Comparison of ENCODE assay signal across 10 cellular contexts in genomic region chr1:160646192-160646591, GRCh38. TPM values are rescaled to one million over a fixed set of nuclear protein-coding genes. Genes with fewer than 3 reads are reported as not detected.
DNase-seq lines count a peak whose midpoint lies in the region; ATAC-seq and TF ChIP-seq lines count a peak whose summit lies in the region.
"Had no signal": no experiment of that assay in that cellular context is flagged by ENCODE, and none has a peak within 500 bp of the region (broad histone marks: within the 10 kb centered on the region; RNA-seq: fewer than 3 reads in every experiment).

No MANE protein-coding gene starts in this region.

- no peaks in the 10 kb centered on the region for H3K9me2 ChIP-seq in GM23248 (ENCODE audit: insufficient read depth)

- no peak overlapping the region for H3K9ac ChIP-seq in GM23248

- H3K4me3 ChIP-seq in Peyer's patch (peak overlapping the region; percentile 31 to 41 (median 38)), esophagus muscularis mucosa (peak overlapping the region in 2 of 4 donors; percentile 0 to 23), GM23248 (no peak overlapping the region)
- H3K4me3 ChIP-seq: right lobe of liver had no signal

- no peaks in the 10 kb centered on the region for H4K20me1 ChIP-seq in GM23248 (ENCODE audit: insufficient read depth)

- no peaks in the 10 kb centered on the region for H3K79me2 ChIP-seq in GM23248 (ENCODE audit: insufficient read depth)

- CTCF ChIA-PET in activated CD8-positive, alpha-beta memory T cell treated with anti-CD3 and anti-CD28 coated beads, Interleukin-2, amount 10 ng/mL, durations not matched to agents 7 days and 5 days (lab: Charles Lee) = interaction anchor here (0.8 to 4.8 kb wide), 12 partner anchors 10 to 122 kb away, joined by 3 to 28 read pairs (median 8); no protein-coding TSS in a partner anchor

- H3K9me3 ChIP-seq in Peyer's patch (no peaks in the 10 kb centered on the region), esophagus muscularis mucosa (no peaks in the 10 kb centered on the region), GM23248 (ENCODE audit: low read depth) (no peaks in the 10 kb centered on the region)
- H3K9me3 ChIP-seq: right lobe of liver had no signal

- no peaks in the 10 kb centered on the region for H3F3A ChIP-seq in GM23248 (ENCODE audit: insufficient read depth)

- peak overlapping the region; percentile 92 for H3K27ac Mint-ChIP-seq in activated CD8-positive, alpha-beta memory T cell treated with anti-CD3 and anti-CD28 coated beads, Interleukin-2, amount 10 ng/mL, durations not matched to agents 7 days and 5 days
- peak overlapping the region; percentile 95 to 97 for H3K27ac Mint-ChIP-seq in stimulated activated naive CD8-positive, alpha-beta T cell treated with anti-CD3 and anti-CD28 coated beads, Interleukin-15, amount 100 ng/mL, for 72 hours

- WGBS in esophagus muscularis mucosa = 85% methylated on average over 1 of the region's 1 CpG
- WGBS in GM23248 (ENCODE audit: low coverage in 1 of 2, low lambda C conversion rate in 2 of 2, missing lambda C conversion rate in 2 of 2), 2 experiments = 33 to 39% methylated on average over 1 of the region's 1 CpG

- in situ Hi-C loops in GM23248 (cut with MboI) = no loop called here

- TF ChIP-seq EP300 in esophagus muscularis mucosa (IDR thresholded peaks at IDR 0.05) = no peak

- peak overlapping the region; percentile 97 for H3K4me3 Mint-ChIP-seq in activated CD8-positive, alpha-beta memory T cell treated with anti-CD3 and anti-CD28 coated beads, Interleukin-2, amount 10 ng/mL, durations not matched to agents 7 days and 5 days
- H3K4me3 Mint-ChIP-seq in stimulated activated naive CD8-positive, alpha-beta T cell treated with anti-CD3 and anti-CD28 coated beads, Interleukin-15, amount 100 ng/mL, for 72 hours = peak overlapping the region; percentile 91 to 93

- peaks cover 49% of the 10 kb centered on the region for H3K36me3 Mint-ChIP-seq in activated CD8-positive, alpha-beta memory T cell treated with anti-CD3 and anti-CD28 coated beads, Interleukin-2, amount 10 ng/mL, durations not matched to agents 7 days and 5 days

- H3K4me1 ChIP-seq in Peyer's patch = no peaks in the 10 kb centered on the region
- no peaks in the 10 kb centered on the region for H3K4me1 ChIP-seq in esophagus muscularis mucosa
- no peaks in the 10 kb centered on the region for H3K4me1 ChIP-seq in GM23248 (ENCODE audit: insufficient read depth)
- H3K4me1 ChIP-seq: right lobe of liver had no signal

- peak overlapping the region; percentile 56 to 79 (median 67) for H3K27ac ChIP-seq in Peyer's patch
- H3K27ac ChIP-seq in esophagus muscularis mucosa (replicated peaks in 1 of 4) = no peak overlapping the region
- H3K27ac ChIP-seq in GM23248 = no peak overlapping the region
- H3K27ac ChIP-seq: right lobe of liver, RWPE1 had no signal

- H3K27me3 ChIP-seq in Peyer's patch (no peaks in the 10 kb centered on the region), esophagus muscularis mucosa (no peaks in the 10 kb centered on the region), GM23248 (replicated peaks; ENCODE audit: insufficient read depth) (no peaks in the 10 kb centered on the region)
- H3K27me3 ChIP-seq: right lobe of liver had no signal

- no peak for ATAC-seq in activated CD8-positive, alpha-beta memory T cell treated with anti-CD3 and anti-CD28 coated beads, Interleukin-2, amount 10 ng/mL, durations not matched to agents 7 days and 5 days
- peak; percentile 37 for ATAC-seq in stimulated activated naive CD8-positive, alpha-beta T cell treated with anti-CD3 and anti-CD28 coated beads, Interleukin-15, amount 100 ng/mL, for 72 hours
- no peak for ATAC-seq in left cardiac atrium

- H3K36me3 ChIP-seq in Peyer's patch (no peaks in the 10 kb centered on the region), esophagus muscularis mucosa (no peaks in the 10 kb centered on the region), GM23248 (ENCODE audit: low read depth) (no peaks in the 10 kb centered on the region)
- H3K36me3 ChIP-seq: right lobe of liver had no signal

- no peak for DNase-seq in activated CD8-positive, alpha-beta memory T cell treated with anti-CD3 and anti-CD28 coated beads, Interleukin-2, amount 10 ng/mL, durations not matched to agents 7 days and 5 days
- DNase-seq in activated CD8-positive, alpha-beta memory T cell treated with anti-CD3 and anti-CD28 coated beads for 24 hours = no peak
- DNase-seq in Peyer's patch = no peak
- DNase-seq in esophagus muscularis mucosa (ENCODE audit: extremely low spot score) = peak; percentile 68
- DNase-seq in stimulated activated naive CD8-positive, alpha-beta T cell treated with anti-CD3 and anti-CD28 coated beads, Interleukin-15, amount 100 ng/mL, for 72 hours = no peak
- DNase-seq in left cardiac atrium = no peak
- DNase-seq in amygdala (lab: John Stamatoyannopoulos, UW) = no peak
- DNase-seq in GM23248 = no peak
- DNase-seq: right lobe of liver had no signal

- H3K4me2 ChIP-seq in GM23248 (ENCODE audit: unreplicated experiment) = no peak overlapping the region

- TF ChIP-seq CTCF in Peyer's patch (IDR thresholded peaks at IDR 0.05) (no peak), esophagus muscularis mucosa (IDR thresholded peaks at IDR 0.05) (no peak)

- TF ChIP-seq POLR2A in Peyer's patch (IDR thresholded peaks at IDR 0.05) = no peak
- TF ChIP-seq POLR2A in esophagus muscularis mucosa (IDR thresholded peaks at IDR 0.05; ENCODE audit: low read depth) = no peak

- H3K27me3 Mint-ChIP-seq in activated CD8-positive, alpha-beta memory T cell treated with anti-CD3 and anti-CD28 coated beads, Interleukin-2, amount 10 ng/mL, durations not matched to agents 7 days and 5 days = no peaks in the 10 kb centered on the region
- no peaks in the 10 kb centered on the region for H3K27me3 Mint-ChIP-seq in stimulated activated naive CD8-positive, alpha-beta T cell treated with anti-CD3 and anti-CD28 coated beads, Interleukin-15, amount 100 ng/mL, for 72 hours

- no peak overlapping the region for H2AFZ ChIP-seq in GM23248

- peaks cover 61% of the 10 kb centered on the region for H3K4me1 Mint-ChIP-seq in activated CD8-positive, alpha-beta memory T cell treated with anti-CD3 and anti-CD28 coated beads, Interleukin-2, amount 10 ng/mL, durations not matched to agents 7 days and 5 days
- H3K4me1 Mint-ChIP-seq in stimulated activated naive CD8-positive, alpha-beta T cell treated with anti-CD3 and anti-CD28 coated beads, Interleukin-15, amount 100 ng/mL, for 72 hours = peaks cover 65% of the 10 kb centered on the region

- no peaks in the 10 kb centered on the region for H3K9me3 Mint-ChIP-seq in activated CD8-positive, alpha-beta memory T cell treated with anti-CD3 and anti-CD28 coated beads, Interleukin-2, amount 10 ng/mL, durations not matched to agents 7 days and 5 days (ENCODE audit: low read depth)
- no peaks in the 10 kb centered on the region for H3K9me3 Mint-ChIP-seq in stimulated activated naive CD8-positive, alpha-beta T cell treated with anti-CD3 and anti-CD28 coated beads, Interleukin-15, amount 100 ng/mL, for 72 hours

- intact Hi-C loops in esophagus muscularis mucosa (cut with DNase I) (no loop called here), left cardiac atrium (cut with DNase I) (no loop called here)

RNA-seq across cellular contexts. Expression of gene SLAMF1, which starts 0.7 kb away (rescaled TPM):
- 100 to 1,000 TPM in 1 of 2 experiments, 10 to 100 TPM in 1; 59.3 to 105 TPM for total RNA-seq in activated CD8-positive, alpha-beta memory T cell treated with anti-CD3 and anti-CD28 coated beads, Interleukin-2, amount 10 ng/mL, durations not matched to agents 7 days and 5 days
- total RNA-seq in Peyer's patch (1 to 10 TPM in 3 of 4 donors, not detected in 1; 2.5 to 9.1 (median 6.0) TPM), esophagus muscularis mucosa (1 to 10 TPM in 2 of 4 donors, under 1 TPM in 2; 0.57 to 5.0 (median 0.95) TPM), left cardiac atrium (under 1 TPM; 0.91 to 0.94 TPM)
- not detected in 2 replicates for total RNA-seq in GM23248 (2014; rRNA removed; shearing (Covaris generic))
- polyA plus RNA-seq in GM23248 (2016; fragmentation: Nextera tagmentation; extraction: Ambion mirVana) = not detected in 2 replicates

Comparison
In these comparisons a context has a peak if more than half of its experiments do, and no peak if none do; other contexts are left out.
1. H3K27ac ChIP-seq: peak in Peyer's patch (4 of 4); none in esophagus muscularis mucosa (0 of 4) and GM23248 (single experiment).
2. RNA of gene SLAMF1, which starts 0.7 kb away (total RNA-seq): 59.3 to 105 TPM in activated CD8-positive, alpha-beta memory T cell treated with anti-CD3 and anti-CD28 coated beads, Interleukin-2, amount 10 ng/mL, durations not matched to agents 7 days and 5 days; 2.5 to 9.1 TPM in Peyer's patch, 0.57 to 5.0 TPM in esophagus muscularis mucosa, 0.91 to 0.94 TPM in left cardiac atrium and not detected in GM23248; every median in the first group is over 4 times any median in the second.